12 cellular contexts compared by ENCODE assay signal in the genomic region with DNA sequence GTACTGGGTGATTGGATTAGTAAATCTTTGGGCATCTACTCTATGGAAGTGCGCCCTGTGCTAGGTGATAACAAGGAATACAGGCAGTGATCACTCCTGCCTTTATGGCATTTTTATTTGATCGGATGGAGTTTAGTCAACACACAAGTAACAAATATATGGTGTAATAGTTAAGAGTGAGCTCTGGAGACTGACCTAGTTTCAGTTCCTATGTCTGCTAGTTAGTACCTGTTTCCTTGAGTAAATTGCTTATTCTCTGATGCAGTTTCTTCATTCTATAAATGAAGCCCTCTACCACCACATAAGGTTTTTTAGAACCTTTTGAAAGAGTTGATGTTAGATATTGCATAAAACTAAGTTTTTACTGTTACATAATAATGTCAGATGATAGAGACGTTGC.
DNase-seq lines count a peak whose midpoint lies in the region; ATAC-seq, FAIRE-seq and TF ChIP-seq lines count a peak whose summit lies in the region.
"Had no signal": no experiment of that assay in that cellular context is flagged by ENCODE, and none has a peak within 500 bp of the region (broad histone marks: within the 10 kb centered on the region; RNA-seq: fewer than 3 reads in every experiment).

No MANE protein-coding gene starts in this region.

- peaks cover 63% of the 10 kb centered on the region for H3K9me3 Mint-ChIP-seq in nephron progenitor cell

- H3K27ac ChIP-seq in GM12878 (ENCODE audit: control insufficient read depth, insufficient read depth) (peak overlapping the region; percentile 46), caudate nucleus (ENCODE audit: low read depth, low read length) (no peak overlapping the region), osteoblast (ENCODE audit: low read depth, low read length) (no peak overlapping the region)

- DNase-seq in GM12878 (ENCODE audit: low read depth, low spot score) (peak; percentile 50), caudate nucleus (lab: John Stamatoyannopoulos, UW) (no peak), nephron progenitor cell (no peak), osteoblast (ENCODE audit: insufficient read length, low spot score, missing footprints) (no peak), occipital lobe (lab: John Stamatoyannopoulos, UW) (no peak)
- DNase-seq: activated T-cell treated with anti-CD3 and anti-CD28 coated beads, Interleukin-2, amount 50 U/mL, for 1 hour; central memory CD4-positive, alpha-beta T cell; NCI-H2227 treated with DMSO at 0.1 percent for 48 hours had no signal

- peak overlapping the region; percentile 26 for H3K4me2 ChIP-seq in GM12878 (ENCODE audit: control insufficient read depth, insufficient read depth)
- H3K4me2 ChIP-seq in osteoblast (ENCODE audit: insufficient read depth, low read length): no peak overlapping the region

- H3K79me2 ChIP-seq in GM12878 (ENCODE audit: control insufficient read depth, insufficient read depth, low read length): peaks cover 20% of the 10 kb centered on the region
- H3K79me2 ChIP-seq in osteoblast (ENCODE audit: insufficient read depth, low read length): peaks cover 27% of the 10 kb centered on the region

- peak; percentile 96 for ATAC-seq in GM18502 (IDR thresholded peaks at IDR 0.05; ENCODE audit: poor library complexity, unreplicated experiment)
- peak; percentile 98 for ATAC-seq in GM19395 (IDR thresholded peaks at IDR 0.05; ENCODE audit: unreplicated experiment)
- peak; percentile 97 for ATAC-seq in HG03159 (IDR thresholded peaks at IDR 0.05; ENCODE audit: unreplicated experiment)
- peak; percentile 98 for ATAC-seq in GM12878

- H3K4me1 Mint-ChIP-seq in nephron progenitor cell: no peaks in the 10 kb centered on the region

- no peak overlapping the region for H3K4me3 Mint-ChIP-seq in nephron progenitor cell

- H3K9ac ChIP-seq in GM12878 (ENCODE audit: control insufficient read depth, insufficient read depth, low read length): no peak overlapping the region

- CTCF ChIA-PET in GM12878 (lab: Yijun Ruan, JAX): interaction anchor here (1.1 kb wide), 2 partner anchors 11 to 36 kb away, joined by 4 read pairs; no protein-coding TSS in a partner anchor

- H3K27ac Mint-ChIP-seq in nephron progenitor cell: no peak overlapping the region

- H3K9me3 ChIP-seq in GM12878 (replicated peaks; ENCODE audit: control insufficient read depth, insufficient read depth, low read length) (peaks cover 4% of the 10 kb centered on the region; the same call in 2 of the 3 replicates), osteoblast (ENCODE audit: low read depth, low read length) (no peaks in the 10 kb centered on the region)

- H3K4me3 ChIP-seq in GM12878: no peak overlapping the region
- H3K4me3 ChIP-seq in osteoblast (ENCODE audit: insufficient read depth, low read length): no peak overlapping the region

- SMC1A ChIA-PET in GM12878 (lab: Charles Lee; ENCODE audit: uncharacterized antibody, unreplicated experiment): interaction anchor here (1.0 to 2.3 kb wide), 7 partner anchors 10 to 132 kb away, joined by 3 to 12 read pairs (median 5); no protein-coding TSS in a partner anchor

- TF ChIP-seq EP300 in GM12878 (IDR thresholded peaks at IDR 0.05; ENCODE audit: borderline replicate concordance in 1 of 2, control insufficient read depth in 1 of 2, low read depth in 2 of 2, low read length in 2 of 2): 0 out of 4 replicates have a peak, but pooled peaks of 1 of the 2 experiments have one; percentile 30

- POLR2A ChIA-PET in GM12878 (lab: Charles Lee): interaction anchor here (0.6 kb wide), 1 partner anchor 28 kb away, joined by 3 read pairs; no protein-coding TSS in a partner anchor

- BruUV-seq in GM12878 (replicated peaks; lab: Mats Ljungman, UMichigan): no TSS peak

- peaks cover 45% of the 10 kb centered on the region for H3K36me3 Mint-ChIP-seq in nephron progenitor cell (ENCODE audit: low read depth)

- TF ChIP-seq RAD21 in GM12878 (IDR thresholded peaks at IDR 0.05; ENCODE audit: insufficient read depth, low read depth, low read length): no peak

- peaks cover 9% of the 10 kb centered on the region; the same call in 1 of the 2 replicates for H3K4me1 ChIP-seq in GM12878 (ENCODE audit: control insufficient read depth, insufficient read depth, low read length)
- peaks cover 23% of the 10 kb centered on the region for H3K4me1 ChIP-seq in osteoblast (ENCODE audit: insufficient read depth, low read length)

- RAD21 ChIA-PET in GM12878 (lab: Charles Lee; ENCODE audit: unreplicated experiment): interaction anchor here (0.5 to 1.5 kb wide), 5 partner anchors 10 to 135 kb away, joined by 3 to 4 read pairs (median 3); a partner anchor contains a TSS

- TF ChIP-seq CTCF in GM12878 (IDR thresholded peaks at IDR 0.05 in 2 of 3, conservative IDR thresholded peaks at IDR 0.05 in 1 of 3; ENCODE audit: control insufficient read depth in 2 of 3, extremely low read depth in 1 of 3, insufficient read depth in 1 of 3, low read depth in 3 of 3, low read length in 3 of 3) (no peak), nephron progenitor cell (IDR thresholded peaks at IDR 0.05) (no peak), osteoblast (IDR thresholded peaks at IDR 0.05; ENCODE audit: extremely low read depth, low read depth, low read length) (no peak)

- FAIRE-seq in GM12878 (lab: Jason Lieb, UNC): peak; percentile 54
- FAIRE-seq: urothelium cell line had no signal

- H2AFZ ChIP-seq in GM12878 (ENCODE audit: control insufficient read depth, low read depth, low read length) (no peak overlapping the region), osteoblast (ENCODE audit: low read length) (no peak overlapping the region)

- intact Hi-C loops in GM12878 (cut with micrococcal nuclease; ENCODE audit: unreplicated experiment): no loop called here

- no peaks in the 10 kb centered on the region for H4K20me1 ChIP-seq in GM12878 (ENCODE audit: control insufficient read depth, insufficient read depth)
- peaks cover 15% of the 10 kb centered on the region for H4K20me1 ChIP-seq in osteoblast (ENCODE audit: insufficient read depth, low read length)

- WGBS in GM12878 (ENCODE audit: insufficient coverage, insufficient replicate concordance, low lambda C conversion rate, missing lambda C conversion rate): 17% methylated on average over 3 of the region's 3 CpGs

- in situ Hi-C loops in GM12878 (cut with MboI): no loop called here

- TF ChIP-seq POLR2A in GM12878 (IDR thresholded peaks at IDR 0.05; ENCODE audit: low read depth, low read length): no peak

- no peaks in the 10 kb centered on the region for H3K27me3 Mint-ChIP-seq in nephron progenitor cell (ENCODE audit: low read depth, poor library complexity)

- H3K27me3 ChIP-seq in GM12878 (replicated peaks in 1 of 2; ENCODE audit: control insufficient read depth in 2 of 2, insufficient read depth in 2 of 2, low read length in 1 of 2): no peaks in the 10 kb centered on the region
- H3K27me3 ChIP-seq in osteoblast (ENCODE audit: insufficient read depth, low read length): no peaks in the 10 kb centered on the region

- H3K36me3 ChIP-seq in GM12878 (ENCODE audit: control insufficient read depth in 2 of 2, insufficient read depth in 2 of 2, low read length in 1 of 2) (no peaks in the 10 kb centered on the region; a peak in 1 of 4 replicates), osteoblast (ENCODE audit: insufficient read depth, low read length) (no peaks in the 10 kb centered on the region)

TF ChIP-seq in GM12878, 131 proteins besides CTCF, POLR2A, EP300 and RAD21 (continues in another document):
- TF ChIP-seq, protein P1, sequence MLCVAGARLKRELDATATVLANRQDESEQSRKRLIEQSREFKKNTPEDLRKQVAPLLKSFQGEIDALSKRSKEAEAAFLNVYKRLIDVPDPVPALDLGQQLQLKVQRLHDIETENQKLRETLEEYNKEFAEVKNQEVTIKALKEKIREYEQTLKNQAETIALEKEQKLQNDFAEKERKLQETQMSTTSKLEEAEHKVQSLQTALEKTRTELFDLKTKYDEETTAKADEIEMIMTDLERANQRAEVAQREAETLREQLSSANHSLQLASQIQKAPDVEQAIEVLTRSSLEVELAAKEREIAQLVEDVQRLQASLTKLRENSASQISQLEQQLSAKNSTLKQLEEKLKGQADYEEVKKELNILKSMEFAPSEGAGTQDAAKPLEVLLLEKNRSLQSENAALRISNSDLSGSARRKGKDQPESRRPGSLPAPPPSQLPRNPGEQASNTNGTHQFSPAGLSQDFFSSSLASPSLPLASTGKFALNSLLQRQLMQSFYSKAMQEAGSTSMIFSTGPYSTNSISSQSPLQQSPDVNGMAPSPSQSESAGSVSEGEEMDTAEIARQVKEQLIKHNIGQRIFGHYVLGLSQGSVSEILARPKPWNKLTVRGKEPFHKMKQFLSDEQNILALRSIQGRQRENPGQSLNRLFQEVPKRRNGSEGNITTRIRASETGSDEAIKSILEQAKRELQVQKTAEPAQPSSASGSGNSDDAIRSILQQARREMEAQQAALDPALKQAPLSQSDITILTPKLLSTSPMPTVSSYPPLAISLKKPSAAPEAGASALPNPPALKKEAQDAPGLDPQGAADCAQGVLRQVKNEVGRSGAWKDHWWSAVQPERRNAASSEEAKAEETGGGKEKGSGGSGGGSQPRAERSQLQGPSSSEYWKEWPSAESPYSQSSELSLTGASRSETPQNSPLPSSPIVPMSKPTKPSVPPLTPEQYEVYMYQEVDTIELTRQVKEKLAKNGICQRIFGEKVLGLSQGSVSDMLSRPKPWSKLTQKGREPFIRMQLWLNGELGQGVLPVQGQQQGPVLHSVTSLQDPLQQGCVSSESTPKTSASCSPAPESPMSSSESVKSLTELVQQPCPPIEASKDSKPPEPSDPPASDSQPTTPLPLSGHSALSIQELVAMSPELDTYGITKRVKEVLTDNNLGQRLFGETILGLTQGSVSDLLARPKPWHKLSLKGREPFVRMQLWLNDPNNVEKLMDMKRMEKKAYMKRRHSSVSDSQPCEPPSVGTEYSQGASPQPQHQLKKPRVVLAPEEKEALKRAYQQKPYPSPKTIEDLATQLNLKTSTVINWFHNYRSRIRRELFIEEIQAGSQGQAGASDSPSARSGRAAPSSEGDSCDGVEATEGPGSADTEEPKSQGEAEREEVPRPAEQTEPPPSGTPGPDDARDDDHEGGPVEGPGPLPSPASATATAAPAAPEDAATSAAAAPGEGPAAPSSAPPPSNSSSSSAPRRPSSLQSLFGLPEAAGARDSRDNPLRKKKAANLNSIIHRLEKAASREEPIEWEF (IDR thresholded peaks at IDR 0.05; ENCODE audit: insufficient replicate concordance, low read depth, low read length): no peak
- TF ChIP-seq DPF2 (IDR thresholded peaks at IDR 0.05) (peak; percentile 86), POU2F2 (IDR thresholded peaks at IDR 0.05; ENCODE audit: borderline replicate concordance, low read depth, low read length) (no peak), GATAD2B (conservative IDR thresholded peaks at IDR 0.05; ENCODE audit: low read depth) (no peak), TBL1XR1 (IDR thresholded peaks at IDR 0.05; ENCODE audit: low read depth, low read length) (no peak)
